Comparison of ENCODE assay signal across 34 cellular contexts in genomic region chr16:5769513-5769912, GRCh38.
"Had no signal": no experiment of that assay in that cellular context is flagged by ENCODE, and none has a peak within 500 bp of the region (broad histone marks: within the 10 kb centered on the region; RNA-seq: fewer than 3 reads in every experiment).

No MANE protein-coding gene starts in this region.

- H3K9me3 ChIP-seq: MG63 had no signal

- H3K4me3 ChIP-seq: MG63 had no signal

- H3K27me3 ChIP-seq: MG63 had no signal

- H3K36me3 ChIP-seq: MG63 had no signal

- DNase-seq: Karpas-422, Kasumi-1, MG63, MV-4-11, NCI-H1048, NCI-H1092, NCI-H1092 treated with DMSO at 0.1 percent for 48 hours, NCI-H1105, NCI-H1105 treated with DMSO at 0.1 percent for 48 hours, NCI-H1417, NCI-H1417 treated with DMSO at 0.1 percent for 48 hours, NCI-H1436, NCI-H1436 treated with DMSO at 0.1 percent for 48 hours, NCI-H146, NCI-H1694, NCI-H1694 treated with DMSO at 0.1 percent for 48 hours, NCI-H187, NCI-H187 treated with DMSO at 0.1 percent for 48 hours, NCI-H1930, NCI-H2029, NCI-H2029 treated with DMSO at 0.1 percent for 48 hours, NCI-H2081, NCI-H2081 treated with DMSO at 0.1 percent for 48 hours, NCI-H2107, NCI-H2171, NCI-H2171 treated with DMSO at 0.1 percent for 48 hours, NCI-H2227 treated with DMSO at 0.1 percent for 48 hours, NCI-H226, NCI-H345, NCI-H446, NCI-H446 treated with DMSO at 0.1 percent for 48 hours, NCI-H510A, NCI-H510A treated with DMSO at 0.1 percent for 48 hours, NCI-H524 had no signal
